ENCODE assay signal across 16 cellular contexts in the genomic region with DNA sequence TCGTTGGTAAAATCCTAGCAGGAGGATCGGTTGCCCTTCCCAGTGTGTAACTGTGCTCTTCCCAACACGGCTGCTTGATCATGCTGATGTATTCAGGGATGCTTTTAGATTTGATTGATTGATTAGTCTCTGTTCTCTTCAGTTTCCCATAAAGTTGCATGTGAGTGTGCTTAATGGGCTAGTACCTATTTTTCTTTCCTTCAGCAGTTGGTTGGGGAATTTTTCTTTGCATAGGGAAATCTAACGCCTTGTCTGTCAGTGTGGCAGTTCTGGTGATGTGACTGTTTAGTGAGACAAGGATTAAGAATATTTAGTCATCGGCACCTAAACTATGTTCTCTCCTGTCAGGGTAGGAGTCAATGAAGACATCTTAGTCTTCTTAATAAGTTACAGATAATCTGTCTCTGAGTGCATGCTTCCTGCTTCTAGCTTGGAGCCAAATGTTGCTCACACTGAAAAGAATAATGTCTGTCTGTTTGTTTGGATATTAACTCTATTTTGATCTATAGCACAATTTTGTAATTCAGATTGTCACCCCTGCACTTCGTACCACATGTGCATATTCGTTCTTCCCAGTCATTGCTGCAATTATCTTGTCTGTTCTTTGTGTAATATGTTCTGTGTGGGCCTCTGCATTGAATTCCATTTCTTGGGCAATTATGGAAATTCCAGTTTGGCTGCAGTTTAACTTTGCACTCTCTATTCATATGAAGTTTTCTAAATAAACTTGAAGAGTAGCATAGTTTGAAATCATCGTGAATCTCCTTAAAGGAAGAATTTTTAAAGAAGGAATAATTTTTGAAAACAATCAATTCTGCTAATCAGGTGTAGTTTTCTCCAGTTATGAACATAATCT.
DNase-seq lines count a peak whose midpoint lies in the region; TF ChIP-seq lines count a peak whose summit lies in the region.
"Had no signal": no experiment of that assay in that cellular context is flagged by ENCODE, and none has a peak within 500 bp of the region (broad histone marks: within the 10 kb centered on the region; RNA-seq: fewer than 3 reads in every experiment).

No MANE protein-coding gene starts in this region.

- H3K27me3 Mint-ChIP-seq in immature natural killer cell (ENCODE audit: low read depth in 3 of 3): peaks cover 0 to 6% (median 0%) of the 10 kb centered on the region in 3 donors

- H3K4me3 Mint-ChIP-seq in immature natural killer cell: no peak overlapping the region
- H3K4me3 Mint-ChIP-seq: CD8-positive, alpha-beta T cell had no signal

- no peaks in the 10 kb centered on the region for H3K9me3 ChIP-seq in tibial nerve
- H3K9me3 ChIP-seq: BLaER1 had no signal

- no peaks in the 10 kb centered on the region for H3K4me1 ChIP-seq in tibial nerve
- H3K4me1 ChIP-seq: BLaER1 had no signal

- no peaks in the 10 kb centered on the region for H3K36me3 ChIP-seq in tibial nerve
- H3K36me3 ChIP-seq: BLaER1 had no signal

- no peak for TF ChIP-seq POLR2A in tibial nerve (IDR thresholded peaks at IDR 0.05)

- H3K36me3 Mint-ChIP-seq in immature natural killer cell: no peaks in the 10 kb centered on the region
- H3K36me3 Mint-ChIP-seq: CD8-positive, alpha-beta T cell had no signal

- no peaks in the 10 kb centered on the region for H3K27me3 ChIP-seq in tibial nerve
- H3K27me3 ChIP-seq: BLaER1 had no signal

- H3K4me3 ChIP-seq in epithelial cell of proximal tubule (ENCODE audit: low read depth, low read length) (no peak overlapping the region), tibial nerve (no peak overlapping the region)
- H3K4me3 ChIP-seq: BLaER1 had no signal

- TF ChIP-seq CTCF in epithelial cell of proximal tubule (conservative IDR thresholded peaks at IDR 0.05; ENCODE audit: low read depth, low read length) (no peak), tibial nerve (IDR thresholded peaks at IDR 0.05) (no peak)

- H3K4me1 Mint-ChIP-seq in immature natural killer cell: no peaks in the 10 kb centered on the region

- DNase-seq in NCI-H526 (lab: John Stamatoyannopoulos, UW) (peak; percentile 73 to 78), epithelial cell of proximal tubule (ENCODE audit: low read depth) (peak; percentile 37), kidney tubule cell (ENCODE audit: low spot score) (peak; percentile 83), tibial nerve (ENCODE audit: low spot score in 2 of 2) (no peak), hippocampal formation (lab: John Stamatoyannopoulos, UW) (no peak), NCI-H2196 treated with DMSO at 0.1 percent for 48 hours (lab: John Stamatoyannopoulos, UW; ENCODE audit: unreplicated experiment) (no peak), immature natural killer cell (no peak)
- DNase-seq: CD8-positive, alpha-beta T cell; DMS79 treated with DMSO at 0.1 percent for 48 hours; GOT3; NCI-H1436 treated with DMSO at 0.1 percent for 48 hours; NCI-H2029 treated with DMSO at 0.1 percent for 48 hours; NCI-H2171 treated with DMSO at 0.1 percent for 48 hours; NCI-H510A had no signal

- H3K27ac ChIP-seq in tibial nerve: no peak overlapping the region
- H3K27ac ChIP-seq: BLaER1, KMS-11 had no signal

- no peak for TF ChIP-seq EP300 in tibial nerve (IDR thresholded peaks at IDR 0.05)

- H3K9me3 Mint-ChIP-seq in immature natural killer cell: peaks cover 0 to 9% (median 1%) of the 10 kb centered on the region in 6 donors

- 68 to 69% methylated on average over 8 of the region's 8 CpGs for WGBS in tibial nerve, 2 donors

- no peak overlapping the region for H3K27ac Mint-ChIP-seq in immature natural killer cell
- H3K27ac Mint-ChIP-seq: CD8-positive, alpha-beta T cell had no signal

Comparison
In these comparisons a context has a peak if more than half of its experiments do, and no peak if none do; other contexts are left out.
1. DNase-seq: peak in NCI-H526 (2 of 2), epithelial cell of proximal tubule (single experiment) and kidney tubule cell (single experiment); none in tibial nerve (0 of 2), hippocampal formation (0 of 2), NCI-H2196 treated with DMSO at 0.1 percent for 48 hours (single experiment) and immature natural killer cell (0 of 3).